1 cellular context compared by ENCODE assay signal in genomic region chr10:104253106-104253505, GRCh38.
TF ChIP-seq lines count a peak whose summit lies in the region.

No MANE protein-coding gene starts in this region.

TF ChIP-seq in IMR-90, 13 proteins besides CTCF, POLR2A, EP300 and RAD21:
- TF ChIP-seq CEBPB (IDR thresholded peaks at IDR 0.05; ENCODE audit: low read depth, low read length) (no peak), MAZ (IDR thresholded peaks at IDR 0.05; ENCODE audit: borderline replicate concordance, low read depth, low read length) (no peak)
